ENCODE assay signal across 15 cellular contexts in the genomic region with DNA sequence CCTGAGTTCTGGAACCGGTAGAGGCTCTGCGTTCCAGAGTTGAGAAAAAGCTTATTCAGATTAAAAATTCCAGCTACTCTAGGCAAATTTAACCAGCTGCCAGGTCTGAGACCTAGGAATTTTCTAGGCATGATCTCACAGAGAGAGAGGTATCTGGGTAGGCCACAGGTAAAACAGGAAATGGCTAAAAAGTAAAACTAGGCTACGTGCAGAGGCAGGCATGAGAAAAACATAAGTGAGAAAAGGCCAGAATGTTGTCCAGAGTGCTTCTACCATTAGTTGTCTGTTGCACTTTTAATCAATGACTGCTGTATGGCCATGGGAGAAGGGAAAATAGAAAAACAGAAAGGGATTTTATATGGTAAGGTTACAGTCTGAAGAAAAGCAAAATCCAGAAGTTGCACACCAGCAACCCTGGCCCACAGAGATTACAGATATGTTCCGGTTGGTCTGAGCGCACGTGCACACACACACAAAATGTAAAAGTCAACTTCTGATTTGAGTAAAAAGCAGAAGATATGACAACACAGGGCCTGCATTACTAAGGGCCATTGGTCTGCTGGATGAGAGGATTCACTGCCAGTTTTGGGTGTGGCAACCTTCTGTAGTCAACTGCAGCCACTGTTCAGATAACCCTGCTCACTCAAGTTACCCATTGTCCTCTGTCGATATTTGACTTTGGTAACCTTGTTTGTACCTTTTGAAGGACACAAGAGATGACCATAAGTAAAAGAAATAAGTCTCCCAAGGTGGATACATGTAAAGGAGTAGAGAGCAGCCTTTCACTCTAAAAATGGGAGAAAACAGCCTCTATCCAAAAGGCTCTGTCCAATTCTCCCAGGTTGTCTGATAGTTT.
DNase-seq lines count a peak whose midpoint lies in the region; ATAC-seq, FAIRE-seq and TF ChIP-seq lines count a peak whose summit lies in the region.
"Had no signal": no experiment of that assay in that cellular context is flagged by ENCODE, and none has a peak within 500 bp of the region (broad histone marks: within the 10 kb centered on the region; RNA-seq: fewer than 3 reads in every experiment).

No MANE protein-coding gene starts in this region.

- no peak overlapping the region for H3K27ac Mint-ChIP-seq in Caco-2 (ENCODE audit: unreplicated experiment)
- H3K27ac Mint-ChIP-seq: dendritic cell treated with granulocyte-macrophage colony-stimulating factor and Interleukin-4, amounts not matched to agents 40 ng/mL and 50 ng/mL, for 4 days had no signal

- no peaks in the 10 kb centered on the region for H3K4me1 ChIP-seq in Caco-2

- peak; percentile 66 for ATAC-seq in GM19463 (IDR thresholded peaks at IDR 0.05; ENCODE audit: unreplicated experiment)
- ATAC-seq in HG02852 (IDR thresholded peaks at IDR 0.05; ENCODE audit: unreplicated experiment), result peak; percentile 77
- ATAC-seq in HG03457 (IDR thresholded peaks at IDR 0.05; ENCODE audit: unreplicated experiment), result peak; percentile 75
- ATAC-seq: K562, left colon had no signal

- H3K9me3 ChIP-seq in Caco-2, result no peaks in the 10 kb centered on the region

- no peak for DNase-seq in GM12892 (ENCODE audit: insufficient read length)
- no peak for DNase-seq in DMS 273 (lab: John Stamatoyannopoulos, UW; ENCODE audit: unreplicated experiment)
- no peak for DNase-seq in retina
- no peak for DNase-seq in Caco-2
- DNase-seq in occipital lobe (lab: John Stamatoyannopoulos, UW), result no peak
- DNase-seq: left colon; NCI-H2029 treated with DMSO at 0.1 percent for 48 hours; stimulated activated naive CD4-positive, alpha-beta T cell; T-helper 2 cell had no signal

- intact Hi-C loops in Caco-2 (cut with micrococcal nuclease; ENCODE audit: unreplicated experiment), result no loop called here

- BruUV-seq in Caco-2 (replicated peaks; lab: Mats Ljungman, UMichigan), result no TSS peak

- H3K27me3 ChIP-seq in Caco-2 (replicated peaks; ENCODE audit: control insufficient read depth, insufficient read depth, low read length), result no peaks in the 10 kb centered on the region

- TF ChIP-seq CTCF in Caco-2 (IDR thresholded peaks at IDR 0.05; ENCODE audit: insufficient read depth in 1 of 2, low read depth in 1 of 2, low read length in 1 of 2, severe bottlenecking in 1 of 2, unreplicated experiment in 1 of 2), result no peak

- CTCF ChIA-PET in Caco-2 (lab: Charles Lee), result no interaction called here

- POLR2A ChIA-PET in Caco-2 (lab: Charles Lee), result no interaction called here

- peaks cover 10% of the 10 kb centered on the region for H3K9me3 Mint-ChIP-seq in Caco-2 (ENCODE audit: unreplicated experiment)
- H3K9me3 Mint-ChIP-seq: dendritic cell treated with granulocyte-macrophage colony-stimulating factor and Interleukin-4, amounts not matched to agents 40 ng/mL and 50 ng/mL, for 4 days had no signal

- no peak overlapping the region for H3K4me3 Mint-ChIP-seq in Caco-2 (ENCODE audit: unreplicated experiment)
- H3K4me3 Mint-ChIP-seq: dendritic cell treated with granulocyte-macrophage colony-stimulating factor and Interleukin-4, amounts not matched to agents 40 ng/mL and 50 ng/mL, for 4 days had no signal

- peak; percentile 82 for FAIRE-seq in GM12892 (lab: Jason Lieb, UNC)
- FAIRE-seq: frontal cortex, K562 had no signal

- no peaks in the 10 kb centered on the region for H3K27me3 Mint-ChIP-seq in Caco-2 (ENCODE audit: insufficient read depth, unreplicated experiment)
- H3K27me3 Mint-ChIP-seq: dendritic cell treated with granulocyte-macrophage colony-stimulating factor and Interleukin-4, amounts not matched to agents 40 ng/mL and 50 ng/mL, for 4 days had no signal

- no peaks in the 10 kb centered on the region for H3K36me3 Mint-ChIP-seq in Caco-2 (ENCODE audit: insufficient read depth, unreplicated experiment)

- no peak for TF ChIP-seq POLR2A in GM12892 (IDR thresholded peaks at IDR 0.05; ENCODE audit: low read depth, low read length)

- no peaks in the 10 kb centered on the region for H3K36me3 ChIP-seq in Caco-2 (ENCODE audit: control insufficient read depth, insufficient read depth, low read length)

- H3K4me3 ChIP-seq in Caco-2 (ENCODE audit: low read depth, low read length), result no peak overlapping the region
- H3K4me3 ChIP-seq: K562 had no signal

- H3K4me1 Mint-ChIP-seq in Caco-2 (ENCODE audit: low read depth, unreplicated experiment), result peaks cover under 1% of the 10 kb centered on the region
